10 cellular contexts compared by ENCODE assay signal in genomic region chr1:25031601-25031965, GRCh38.
DNase-seq lines count a peak whose midpoint lies in the region; ATAC-seq and TF ChIP-seq lines count a peak whose summit lies in the region.
"Had no signal": no experiment of that assay in that cellular context is flagged by ENCODE, and none has a peak within 500 bp of the region (broad histone marks: within the 10 kb centered on the region; RNA-seq: fewer than 3 reads in every experiment).

No MANE protein-coding gene starts in this region.

- peak overlapping the region in 1 of 8 donors; percentile 10 for H3K4me3 ChIP-seq in spleen
- H3K4me3 ChIP-seq in gastroesophageal sphincter, result no peak overlapping the region
- H3K4me3 ChIP-seq: tibial artery had no signal

- H3K36me3 ChIP-seq in spleen, result no peaks in the 10 kb centered on the region
- no peaks in the 10 kb centered on the region for H3K36me3 ChIP-seq in gastroesophageal sphincter
- H3K36me3 ChIP-seq: tibial artery had no signal

- H3K4me1 Mint-ChIP-seq in activated CD8-positive, alpha-beta T cell treated with anti-CD3 and anti-CD28 coated beads for 36 hours (ENCODE audit: low read depth), result peaks cover 86% of the 10 kb centered on the region

- TF ChIP-seq CTCF in activated CD8-positive, alpha-beta T cell treated with anti-CD3 and anti-CD28 coated beads for 36 hours (IDR thresholded peaks at IDR 0.05), result no peak
- TF ChIP-seq CTCF in spleen (IDR thresholded peaks at IDR 0.05 in 8 of 11, conservative IDR thresholded peaks at IDR 0.05 in 3 of 11) (no peak), gastroesophageal sphincter (IDR thresholded peaks at IDR 0.05) (no peak)

- CTCF ChIA-PET in activated CD8-positive, alpha-beta T cell treated with anti-CD3 and anti-CD28 coated beads for 36 hours (lab: Charles Lee), result interaction anchor here (0.7 to 8.6 kb wide), 5 partner anchors 9 to 99 kb away, joined by 3 to 169 read pairs (median 8); no protein-coding TSS in a partner anchor

- no peak overlapping the region for H3K27ac Mint-ChIP-seq in activated CD8-positive, alpha-beta T cell treated with anti-CD3 and anti-CD28 coated beads for 36 hours

- peak; percentile 22 for ATAC-seq in GM18517 (IDR thresholded peaks at IDR 0.05; ENCODE audit: unreplicated experiment)
- peak; percentile 4 for ATAC-seq in HG02981 (IDR thresholded peaks at IDR 0.05; ENCODE audit: unreplicated experiment)
- ATAC-seq in activated CD8-positive, alpha-beta T cell treated with anti-CD3 and anti-CD28 coated beads for 36 hours, result peak; percentile 47
- ATAC-seq in gastroesophageal sphincter, result no peak

- TF ChIP-seq POLR2A in spleen (IDR thresholded peaks at IDR 0.05) (no peak), gastroesophageal sphincter (IDR thresholded peaks at IDR 0.05) (no peak)

- intact Hi-C loops in activated CD8-positive, alpha-beta T cell treated with anti-CD3 and anti-CD28 coated beads for 36 hours (cut with micrococcal nuclease), result loop anchor here (2.0 to 10.0 kb wide), 5 partner anchors 39 to 177 kb away; no protein-coding TSS in a partner anchor
- intact Hi-C loops in spleen (cut with DNase I; ENCODE audit: low total_unique reads), result no loop called here

- H3K27me3 ChIP-seq in spleen (replicated peaks in 1 of 7), result no peaks in the 10 kb centered on the region
- H3K27me3 ChIP-seq in gastroesophageal sphincter, result peaks cover 4% of the 10 kb centered on the region

- H3K27ac ChIP-seq in spleen (peak overlapping the region; percentile 63 to 84 (median 80)), gastroesophageal sphincter (no peak overlapping the region)
- H3K27ac ChIP-seq: tibial artery had no signal

- peaks cover 2% of the 10 kb centered on the region for H3K36me3 Mint-ChIP-seq in activated CD8-positive, alpha-beta T cell treated with anti-CD3 and anti-CD28 coated beads for 36 hours (ENCODE audit: low read depth)

- peak; percentile 90 for DNase-seq in activated CD8-positive, alpha-beta T cell treated with anti-CD3 and anti-CD28 coated beads for 36 hours
- no peak for DNase-seq in spleen
- DNase-seq in UCSD-AML1 (lab: John Stamatoyannopoulos, UW; ENCODE audit: unreplicated experiment), result no peak
- DNase-seq in NCI-H187 (lab: John Stamatoyannopoulos, UW), result no peak
- DNase-seq in NCI-H2171 treated with DMSO at 0.1 percent for 48 hours (lab: John Stamatoyannopoulos, UW), result no peak
- DNase-seq: NCI-H524 treated with DMSO at 0.1 percent for 48 hours, tibial artery had no signal

- WGBS in spleen, 5 donors, result 36 to 57% (median 47%) methylated on average over 8 of the region's 8 CpGs
- WGBS in gastroesophageal sphincter (ENCODE audit: low coverage in 1 of 2), 2 donors, result 44% methylated on average over 8 of the region's 8 CpGs; no CpG with 5 or more reads in 1 of the 2 donors

- POLR2A ChIA-PET in activated CD8-positive, alpha-beta T cell treated with anti-CD3 and anti-CD28 coated beads for 36 hours (lab: Charles Lee), result interaction anchor here (0.8 to 8.5 kb wide), 12 partner anchors 8 to 288 kb away, joined by 3 to 159 read pairs (median 4); no protein-coding TSS in a partner anchor

- TF ChIP-seq EP300 in gastroesophageal sphincter (IDR thresholded peaks at IDR 0.05), result no peak

- H3K27me3 Mint-ChIP-seq in activated CD8-positive, alpha-beta T cell treated with anti-CD3 and anti-CD28 coated beads for 36 hours, result no peaks in the 10 kb centered on the region

- H3K4me1 ChIP-seq in spleen (peaks cover 64 to 98% (median 85%) of the 10 kb centered on the region in 6 donors), gastroesophageal sphincter (peaks cover 0 to 11% (median 0%) of the 10 kb centered on the region in 3 donors)
- H3K4me1 ChIP-seq: tibial artery had no signal

- H3K9me3 ChIP-seq in spleen (no peaks in the 10 kb centered on the region), gastroesophageal sphincter (no peaks in the 10 kb centered on the region)
- H3K9me3 ChIP-seq: tibial artery had no signal

- H3K9me3 Mint-ChIP-seq in activated CD8-positive, alpha-beta T cell treated with anti-CD3 and anti-CD28 coated beads for 36 hours, result no peaks in the 10 kb centered on the region

- H3K4me3 Mint-ChIP-seq in activated CD8-positive, alpha-beta T cell treated with anti-CD3 and anti-CD28 coated beads for 36 hours, result no peak overlapping the region

Comparison
In these comparisons a context has a peak if more than half of its experiments do, and no peak if none do; other contexts are left out.
1. H3K27ac ChIP-seq: peak in spleen (8 of 8); none in gastroesophageal sphincter (0 of 4).